In genomic region chr5:75275147-75275546, GRCh38 we compare ENCODE assay signal across 18 cellular contexts. TPM values are rescaled to one million over a fixed set of nuclear protein-coding genes. Genes with fewer than 3 reads are reported as not detected.
A peak's percentile ranks its signal among the peaks of the same experiment; 100 is the strongest.
DNase-seq lines count a peak whose midpoint lies in the region; ATAC-seq, FAIRE-seq and TF ChIP-seq lines count a peak whose summit lies in the region.
"Had no signal": no experiment of that assay in that cellular context is flagged by ENCODE, and none has a peak within 500 bp of the region (broad histone marks: within the 10 kb centered on the region; RNA-seq: fewer than 3 reads in every experiment).

No MANE protein-coding gene starts in this region.

- no peak overlapping the region for H2BK15ac ChIP-seq in IMR-90 (ENCODE audit: low read depth, low read length)

- H3K36me3 ChIP-seq in HepG2 (replicated peaks in 1 of 2; ENCODE audit: control insufficient read depth in 1 of 2, insufficient read depth in 2 of 2, low read length in 2 of 2) (no peaks in the 10 kb centered on the region), right lobe of liver (no peaks in the 10 kb centered on the region), IMR-90 (ENCODE audit: control insufficient read depth, insufficient read depth, low read length) (no peaks in the 10 kb centered on the region), iPS-20b (ENCODE audit: insufficient read depth, low read depth, low read length) (no peaks in the 10 kb centered on the region)
- H3K36me3 ChIP-seq: BLaER1, HAP-1 had no signal

- H4K5ac ChIP-seq in IMR-90 (ENCODE audit: low read depth, low read length), result no peak overlapping the region

- H3K27me3 ChIP-seq in HepG2 (ENCODE audit: control insufficient read depth in 1 of 2, insufficient read depth in 2 of 2, low read length in 2 of 2), result no peaks in the 10 kb centered on the region; a peak in 1 of 5 replicates
- H3K27me3 ChIP-seq in right lobe of liver, result no peaks in the 10 kb centered on the region
- H3K27me3 ChIP-seq in IMR-90 (ENCODE audit: control insufficient read depth, insufficient read depth, low read length), result peaks cover 4% of the 10 kb centered on the region
- H3K27me3 ChIP-seq in iPS-20b (ENCODE audit: insufficient read depth, low read length), result no peaks in the 10 kb centered on the region
- H3K27me3 ChIP-seq: BLaER1 had no signal

- H3K4ac ChIP-seq in IMR-90 (ENCODE audit: low read depth, low read length), result no peak overlapping the region

- H3K79me1 ChIP-seq in IMR-90 (ENCODE audit: low read depth in 1 of 2, low read length in 2 of 2), result no peaks in the 10 kb centered on the region

- H3K4me3 ChIP-seq in HepG2 (replicated peaks in 1 of 3; ENCODE audit: insufficient read depth in 1 of 3, low read depth in 2 of 3, low read length in 3 of 3), result no peak overlapping the region
- H3K4me3 ChIP-seq in right lobe of liver, result no peak overlapping the region
- H3K4me3 ChIP-seq in IMR-90 (ENCODE audit: insufficient read depth, low read depth, low read length), result no peak overlapping the region
- H3K4me3 ChIP-seq in iPS-20b (ENCODE audit: low read length), result no peak overlapping the region; the same call in 1 of the 2 replicates
- H3K4me3 ChIP-seq: BLaER1, HAP-1 had no signal

- H2BK20ac ChIP-seq in IMR-90 (ENCODE audit: low read depth, low read length), result no peak overlapping the region

- no peak for FAIRE-seq in HepG2 (lab: Jason Lieb, UNC)
- FAIRE-seq: GM19239, HTR-8/SVneo had no signal

- no peak for TF ChIP-seq EP300 in HepG2 (IDR thresholded peaks at IDR 0.05; ENCODE audit: low read depth in 2 of 2, low read length in 2 of 2)
- TF ChIP-seq EP300 in HepG2 (CRISPR knock-in tag; IDR thresholded peaks at IDR 0.05; ENCODE audit: borderline replicate concordance), result no peak

- H3K23ac ChIP-seq in IMR-90 (ENCODE audit: low read depth, low read length), result no peak overlapping the region

- no peak overlapping the region for H4K91ac ChIP-seq in IMR-90 (ENCODE audit: insufficient read depth, low read depth, low read length)

- DNase-seq in HepG2 (ENCODE audit: low spot score), result no peak
- DNase-seq in right lobe of liver, result no peak
- DNase-seq in IMR-90, result no peak
- DNase-seq in posterior cingulate gyrus, result no peak
- no peak for DNase-seq in NOMO-1 treated with DMSO at 0.1 percent for 48 hours (lab: John Stamatoyannopoulos, UW; ENCODE audit: unreplicated experiment)
- DNase-seq: Calu3; CD8-positive, alpha-beta T cell; DMS79 treated with DMSO at 0.1 percent for 48 hours; GF-D8; Karpas-422; KBM-7 had no signal

- H2AFZ ChIP-seq in HepG2 (ENCODE audit: low read length), result no peak overlapping the region
- H2AFZ ChIP-seq in IMR-90 (replicated peaks; ENCODE audit: low read length, poor library complexity), result no peak overlapping the region

- H3K14ac ChIP-seq in IMR-90 (replicated peaks; ENCODE audit: low read depth, low read length), result no peak overlapping the region

- H3K9me3 ChIP-seq in HepG2 (ENCODE audit: low read length), result no peaks in the 10 kb centered on the region
- H3K9me3 ChIP-seq in right lobe of liver, result no peaks in the 10 kb centered on the region
- H3K9me3 ChIP-seq in IMR-90 (ENCODE audit: control insufficient read depth, insufficient read depth, low read length), result no peaks in the 10 kb centered on the region
- peaks cover 8% of the 10 kb centered on the region for H3K9me3 ChIP-seq in iPS-20b (ENCODE audit: insufficient read depth, low read depth, low read length)
- H3K9me3 ChIP-seq: HAP-1 had no signal

- no peak for TF ChIP-seq CTCF in HepG2 (CRISPR knock-in tag; IDR thresholded peaks at IDR 0.05)
- no peak for TF ChIP-seq CTCF in right lobe of liver (IDR thresholded peaks at IDR 0.05)
- no peak for TF ChIP-seq CTCF in IMR-90 (conservative IDR thresholded peaks at IDR 0.05; ENCODE audit: low read depth, low read length)

- no peak overlapping the region for H3K56ac ChIP-seq in IMR-90 (ENCODE audit: extremely low read depth, insufficient read depth, low read length)

- TF ChIP-seq POLR2A in HepG2 (IDR thresholded peaks at IDR 0.05; ENCODE audit: insufficient read depth in 1 of 2, low read depth in 2 of 2, low read length in 2 of 2) (no peak), right lobe of liver (IDR thresholded peaks at IDR 0.05) (no peak), IMR-90 (IDR thresholded peaks at IDR 0.05; ENCODE audit: low read depth, low read length) (no peak)

- H4K20me1 ChIP-seq in HepG2 (ENCODE audit: insufficient read depth, low read length), result no peaks in the 10 kb centered on the region
- no peaks in the 10 kb centered on the region for H4K20me1 ChIP-seq in IMR-90 (ENCODE audit: insufficient read depth, low read length)
- H4K20me1 ChIP-seq: BLaER1 had no signal

- H2AK5ac ChIP-seq in IMR-90 (ENCODE audit: low read depth, low read length), result no peak overlapping the region

- no peak overlapping the region for H3K4me2 ChIP-seq in HepG2 (ENCODE audit: low read depth, low read length)
- H3K4me2 ChIP-seq in IMR-90 (ENCODE audit: low read depth, low read length), result no peak overlapping the region
- H3K4me2 ChIP-seq: BLaER1 had no signal

- H3K9me1 ChIP-seq in IMR-90 (ENCODE audit: insufficient read depth, low read length), result no peaks in the 10 kb centered on the region

- intact Hi-C loops in HepG2 (cut with micrococcal nuclease; ENCODE audit: unreplicated experiment), result no loop called here
- intact Hi-C loops in right lobe of liver (cut with DNase I), result no loop called here
- intact Hi-C loops in IMR-90 (cut with micrococcal nuclease), result no loop called here
- intact Hi-C loops in posterior cingulate gyrus (cut with DNase I), result no loop called here

- BruUV-seq in HepG2 (replicated peaks; lab: Mats Ljungman, UMichigan) (no TSS peak), IMR-90 (replicated peaks; lab: Mats Ljungman, UMichigan) (no TSS peak)

- dilution Hi-C loops in IMR-90 (cut with HindIII; ENCODE audit: low sequenced_read_pairs, unreplicated experiment), result no loop called here

- no peak overlapping the region for H3K9ac ChIP-seq in HepG2 (ENCODE audit: insufficient read depth, low read depth, low read length)
- no peak overlapping the region for H3K9ac ChIP-seq in IMR-90 (ENCODE audit: low read depth, low read length)
- peak overlapping the region; percentile 20; the same call in 1 of the 2 replicates for H3K9ac ChIP-seq in iPS-20b (ENCODE audit: low read depth, low read length)
- H3K9ac ChIP-seq: BLaER1 had no signal

- H2BK5ac ChIP-seq in IMR-90 (ENCODE audit: low read depth, low read length, poor library complexity, severe bottlenecking), result no peak overlapping the region

- H3K4me1 ChIP-seq in HepG2 (ENCODE audit: insufficient read depth, low read length), result peaks cover 7% of the 10 kb centered on the region; the same call in 1 of the 2 replicates
- no peaks in the 10 kb centered on the region for H3K4me1 ChIP-seq in right lobe of liver
- H3K4me1 ChIP-seq in IMR-90 (ENCODE audit: control insufficient read depth, insufficient read depth, low read length), result no peaks in the 10 kb centered on the region
- H3K4me1 ChIP-seq in iPS-20b (ENCODE audit: insufficient read depth, low read length), result peaks cover 19% of the 10 kb centered on the region
- H3K4me1 ChIP-seq: BLaER1 had no signal

- POLR2A ChIA-PET in HepG2 (lab: Yijun Ruan, JAX), result no interaction called here
- POLR2A ChIA-PET in IMR-90 (lab: Charles Lee; ENCODE audit: unreplicated experiment), result no interaction called here

- CTCF ChIA-PET in HepG2 (lab: Yijun Ruan, JAX; ENCODE audit: low intra/inter-chr PET ratio, low total read pairs) (no interaction called here), IMR-90 (lab: Yijun Ruan, JAX) (interaction anchor here (1.0 kb wide), 1 partner anchor 12 kb away, joined by 4 read pairs; no protein-coding TSS in a partner anchor)

- no peak overlapping the region for H4K8ac ChIP-seq in IMR-90 (ENCODE audit: low read depth in 2 of 2, low read length in 2 of 2)

- H3K27ac ChIP-seq in HepG2 (ENCODE audit: extremely low read length, insufficient read depth, low read length) (no peak overlapping the region), right lobe of liver (no peak overlapping the region), IMR-90 (ENCODE audit: insufficient read depth, low read length) (no peak overlapping the region), iPS-20b (ENCODE audit: low read length) (peak overlapping the region; percentile 8)
- H3K27ac ChIP-seq: 22Rv1, BLaER1 had no signal

- 0% methylated on average over 1 of the region's 1 CpG for WGBS in HepG2 (ENCODE audit: low lambda C conversion rate)
- WGBS in right lobe of liver (ENCODE audit: insufficient coverage, low coverage, low lambda C conversion rate, missing lambda C conversion rate), result 12% methylated on average over 1 of the region's 1 CpG
- WGBS in IMR-90 (ENCODE audit: extremely low coverage in 2 of 2, insufficient read length in 1 of 2), 2 experiments, result no CpG with 5 or more reads among the region's 1 CpG

- ATAC-seq in HepG2 (no peak), right lobe of liver (no peak), IMR-90 (ENCODE audit: low read depth) (no peak), GM21786 (IDR thresholded peaks at IDR 0.05; ENCODE audit: unreplicated experiment) (no peak)
- ATAC-seq: CD8-positive, alpha-beta T cell had no signal

- H3K18ac ChIP-seq in IMR-90 (ENCODE audit: low read depth, low read length), result no peak overlapping the region

- in situ Hi-C loops in HepG2 (cut with HindIII; ENCODE audit: extremely low pct_ligation_motif_present, low pct_unique_long_range_greater_than_20kb), result no loop called here
- in situ Hi-C loops in IMR-90 (cut with MboI; ENCODE audit: low sequenced_read_pairs), result no loop called here

- no peak overlapping the region for H2BK120ac ChIP-seq in IMR-90 (ENCODE audit: low read depth, low read length)

- no peak overlapping the region for H2AK9ac ChIP-seq in IMR-90 (replicated peaks; ENCODE audit: low read depth, low read length, poor library complexity)

- TF ChIP-seq RAD21 in HepG2 (CRISPR knock-in tag; IDR thresholded peaks at IDR 0.05) (no peak), IMR-90 (IDR thresholded peaks at IDR 0.05; ENCODE audit: low read length) (no peak)

- no peaks in the 10 kb centered on the region for H3K79me2 ChIP-seq in HepG2 (ENCODE audit: insufficient read depth, low read length)

RNA-seq across cellular contexts. Expression of gene ANKRD31, which starts 38.5 kb away (rescaled TPM):
- total RNA-seq in HepG2 (2016; rRNA removed; fragmentation: Illumina TruSeq; extraction: Trizol) (0.08 and 0.09 TPM in 2 replicates), right lobe of liver (under 1 TPM in 5 of 6 experiments, not detected in 1; 0.02 to 0.15 (median 0.12) TPM), IMR-90 (2012; rRNA removed) (under 0.01 TPM in 2 replicates)
- total RNA-seq in HepG2 (2016; cell fraction: cytosol; rRNA removed; fragmentation: Illumina TruSeq; extraction: Trizol; ENCODE audit: low read depth), result under 0.01 and 0.10 TPM in 2 replicates
- 0.11 and 0.16 TPM in 2 replicates for total RNA-seq in HepG2 (2016; cell fraction: insoluble cytoplasmic fraction; rRNA removed; fragmentation: Illumina TruSeq; extraction: Trizol)
- total RNA-seq in HepG2 (2016; cell fraction: membrane; rRNA removed; fragmentation: Illumina TruSeq; extraction: Trizol), result 0.07 and 0.09 TPM in 2 replicates
- 0.16 and 0.28 TPM in 2 replicates for total RNA-seq in HepG2 (2016; cell fraction: nucleus; rRNA removed; fragmentation: Illumina TruSeq; extraction: Trizol)
- polyA plus RNA-seq in HepG2 (2011; rRNA removed) (0.01 and 0.03 TPM in 2 replicates), IMR-90 (2012; rRNA removed) (0.02 TPM in 1 of 2 replicates, not detected in the other)
- polyA plus RNA-seq in HepG2 (2011; cell fraction: cytosol; rRNA removed), result not detected in 2 replicates
- 0.03 TPM in 2 replicates for polyA plus RNA-seq in HepG2 (2011; cell fraction: nucleus; rRNA removed)
- polyA plus RNA-seq in HepG2 (2012), result 0.05 TPM in 2 replicates
- not detected in 2 replicates for polyA plus RNA-seq in HepG2 (2016; cell fraction: cytosol; fragmentation: Illumina TruSeq; extraction: Trizol; ENCODE audit: low read depth)
- polyA plus RNA-seq in HepG2 (2016; cell fraction: insoluble cytoplasmic fraction; fragmentation: Illumina TruSeq; extraction: Trizol; ENCODE audit: low read depth), result 0.05 and 0.07 TPM in 2 replicates
- polyA plus RNA-seq in HepG2 (2016; cell fraction: membrane; fragmentation: Illumina TruSeq; extraction: Trizol; ENCODE audit: low read depth), result not detected in 2 replicates
- polyA plus RNA-seq in HepG2 (2016; cell fraction: nucleus; fragmentation: Illumina TruSeq; extraction: Trizol; ENCODE audit: insufficient read depth, low read depth), result 0.07 and 0.12 TPM in 2 replicates
- polyA minus RNA-seq in HepG2 (2011; rRNA and poly(A)+ RNA removed; ENCODE audit: low replicate concordance), result not detected in 2 replicates
- polyA minus RNA-seq in HepG2 (2011; cell fraction: cytosol; rRNA and poly(A)+ RNA removed), result not detected in 2 replicates
- polyA minus RNA-seq in HepG2 (2011; cell fraction: nucleus; rRNA and poly(A)+ RNA removed), result 0.50 and 0.52 TPM in 2 replicates
- polyA plus RNA-seq in IMR-90 (2012; cell fraction: cytosol; rRNA removed), result not detected in 2 replicates
- polyA plus RNA-seq in IMR-90 (2012; cell fraction: nucleus; rRNA removed; ENCODE audit: low replicate concordance), result 0.02 TPM in 1 of 2 replicates, not detected in the other
